In genomic region chr2:227655454-227655853, GRCh38 we compare ENCODE assay signal across 11 cellular contexts. TPM values are rescaled to one million over a fixed set of nuclear protein-coding genes. Genes with fewer than 3 reads are reported as not detected.
DNase-seq lines count a peak whose midpoint lies in the region; ATAC-seq and TF ChIP-seq lines count a peak whose summit lies in the region.
"Had no signal": no experiment of that assay in that cellular context is flagged by ENCODE, and none has a peak within 500 bp of the region (broad histone marks: within the 10 kb centered on the region; RNA-seq: fewer than 3 reads in every experiment).

No MANE protein-coding gene starts in this region.

- H2BK12ac ChIP-seq in neuronal stem cell (ENCODE audit: low read length), result no peak overlapping the region

- H3K79me1 ChIP-seq in neuronal stem cell (ENCODE audit: low read depth, low read length), result no peaks in the 10 kb centered on the region

- no peak overlapping the region for H3K23ac ChIP-seq in neuronal stem cell (ENCODE audit: low read depth, low read length, poor library complexity)

- no peak overlapping the region for H4K91ac ChIP-seq in neuronal stem cell (ENCODE audit: low read depth, low read length, poor library complexity)

- H3K27me3 ChIP-seq in gastroesophageal sphincter, result no peaks in the 10 kb centered on the region
- no peaks in the 10 kb centered on the region for H3K27me3 ChIP-seq in neuronal stem cell (ENCODE audit: control insufficient read depth in 3 of 3, insufficient read depth in 3 of 3, low read depth in 1 of 3, low read length in 3 of 3)

- H3K14ac ChIP-seq in neuronal stem cell (ENCODE audit: low read length), result no peak overlapping the region

- H3K9ac ChIP-seq in neuronal stem cell (ENCODE audit: low read depth, low read length, poor library complexity), result no peak overlapping the region

- TF ChIP-seq EP300 in gastroesophageal sphincter (IDR thresholded peaks at IDR 0.05), result no peak

- H3K27ac ChIP-seq in gastroesophageal sphincter, result peak overlapping the region in 1 of 4 donors; percentile 21
- no peak overlapping the region for H3K27ac ChIP-seq in neuronal stem cell (replicated peaks; ENCODE audit: low read length)

- peak; percentile 89 for ATAC-seq in gastroesophageal sphincter
- ATAC-seq in GM18511 (IDR thresholded peaks at IDR 0.05; ENCODE audit: unreplicated experiment), result no peak
- no peak for ATAC-seq in HG02852 (IDR thresholded peaks at IDR 0.05; ENCODE audit: unreplicated experiment)
- no peak for ATAC-seq in HG02973 (IDR thresholded peaks at IDR 0.05; ENCODE audit: unreplicated experiment)

- H3K4me1 ChIP-seq in gastroesophageal sphincter (no peaks in the 10 kb centered on the region), neuronal stem cell (ENCODE audit: control insufficient read depth in 2 of 2, insufficient read depth in 1 of 2, low read depth in 1 of 2, low read length in 2 of 2) (no peaks in the 10 kb centered on the region)

- 8 to 42% methylated on average over 1 of the region's 1 CpG for WGBS in gastroesophageal sphincter (ENCODE audit: low coverage in 1 of 2), 2 donors
- no CpG with 5 or more reads among the region's 1 CpG for WGBS in neuronal stem cell (ENCODE audit: extremely low coverage in 2 of 2, insufficient read length in 2 of 2, insufficient replicate concordance in 1 of 2), 2 donors

- no peak overlapping the region for H2AK5ac ChIP-seq in neuronal stem cell (ENCODE audit: low read depth, low read length)

- H3K4me2 ChIP-seq in neuronal stem cell (ENCODE audit: insufficient read depth, low read length, poor library complexity, severe bottlenecking), result no peak overlapping the region

- no peaks in the 10 kb centered on the region for H3K9me3 ChIP-seq in gastroesophageal sphincter
- H3K9me3 ChIP-seq in neuronal stem cell (replicated peaks in 1 of 2; ENCODE audit: control insufficient read depth in 2 of 2, insufficient read depth in 1 of 2, low read depth in 1 of 2, low read length in 2 of 2), result no peaks in the 10 kb centered on the region

- H2BK5ac ChIP-seq in neuronal stem cell (ENCODE audit: low read length), result no peak overlapping the region

- no peaks in the 10 kb centered on the region for H3K36me3 ChIP-seq in gastroesophageal sphincter
- H3K36me3 ChIP-seq in neuronal stem cell (replicated peaks in 1 of 2; ENCODE audit: control insufficient read depth in 2 of 2, insufficient read depth in 2 of 2, low read length in 2 of 2), result no peaks in the 10 kb centered on the region

- in situ Hi-C loops in SK-MEL-5 (cut with HindIII; ENCODE audit: low pct_unique_long_range_greater_than_20kb, low sequenced_read_pairs), result no loop called here

- H2BK120ac ChIP-seq in neuronal stem cell (ENCODE audit: low read depth, low read length), result no peak overlapping the region

- no peak overlapping the region for H3K18ac ChIP-seq in neuronal stem cell (ENCODE audit: low read length)

- H2BK15ac ChIP-seq in neuronal stem cell (ENCODE audit: low read length), result no peak overlapping the region

- no peak overlapping the region for H3K4me3 ChIP-seq in gastroesophageal sphincter
- H3K4me3 ChIP-seq in neuronal stem cell (ENCODE audit: low read length in 2 of 2), result no peak overlapping the region

- no peak for TF ChIP-seq POLR2A in gastroesophageal sphincter (IDR thresholded peaks at IDR 0.05)

- H3K4ac ChIP-seq in neuronal stem cell (ENCODE audit: low read length), result no peak overlapping the region

- no peak overlapping the region for H2AFZ ChIP-seq in neuronal stem cell (ENCODE audit: low read length)

- DNase-seq in stimulated activated CD4-positive, alpha-beta T cell treated with anti-CD3 and anti-CD28 coated beads, Interleukin-1b, Interleukin-23, amount 100 ng/mL, for 48 hours, result peak; percentile 6
- no peak for DNase-seq in stimulated activated CD4-positive, alpha-beta T cell treated with anti-CD3 and anti-CD28 coated beads, Interleukin-4, amount 100 ng/mL, for 4 hours
- peak; percentile 29 for DNase-seq in SK-MEL-5 (ENCODE audit: low read depth, low spot score)
- no peak for DNase-seq in neuronal stem cell (ENCODE audit: low spot score)
- DNase-seq: central memory CD4-positive, alpha-beta T cell; DMS79; NCI-H1417 had no signal

- no peak for TF ChIP-seq CTCF in gastroesophageal sphincter (IDR thresholded peaks at IDR 0.05)

- no peak overlapping the region for H4K8ac ChIP-seq in neuronal stem cell (ENCODE audit: low read depth, low read length)

RNA-seq across cellular contexts. Expression of gene SCYGR5, which starts 11.2 kb away (rescaled TPM):
- total RNA-seq in SK-MEL-5 (2014; rRNA removed; shearing (Covaris generic)), result not detected in 2 replicates
- polyA plus RNA-seq in SK-MEL-5 (2015; cell fraction: cytosol; rRNA removed), result not detected in 2 replicates
- not detected in 2 replicates for polyA plus RNA-seq in SK-MEL-5 (2015; cell fraction: nucleus; rRNA removed)
- total RNA-seq in gastroesophageal sphincter, result not detected
- not detected for polyA plus RNA-seq in neuronal stem cell (2013, experiment 1 of 2)
- polyA plus RNA-seq in neuronal stem cell (2013, experiment 2 of 2), result not detected

RNA-seq across cellular contexts. Expression of gene SCYGR4, which starts 38.2 kb away (rescaled TPM):
- total RNA-seq in SK-MEL-5 (2014; rRNA removed; shearing (Covaris generic)), result not detected in 2 replicates
- not detected in 2 replicates for polyA plus RNA-seq in SK-MEL-5 (2015; cell fraction: cytosol; rRNA removed)
- not detected in 2 replicates for polyA plus RNA-seq in SK-MEL-5 (2015; cell fraction: nucleus; rRNA removed)
- total RNA-seq in gastroesophageal sphincter, result under 1 TPM in 1 of 4 donors, not detected in 3; 0.62 TPM
- polyA plus RNA-seq in neuronal stem cell (2013, experiment 1 of 2), result not detected
- not detected for polyA plus RNA-seq in neuronal stem cell (2013, experiment 2 of 2)

RNA-seq across cellular contexts. Expression of gene SCYGR3, which starts 40.8 kb away (rescaled TPM):
- total RNA-seq in SK-MEL-5 (2014; rRNA removed; shearing (Covaris generic)), result not detected in 2 replicates
- polyA plus RNA-seq in SK-MEL-5 (2015; cell fraction: cytosol; rRNA removed), result not detected in 2 replicates
- not detected in 2 replicates for polyA plus RNA-seq in SK-MEL-5 (2015; cell fraction: nucleus; rRNA removed)
- total RNA-seq in gastroesophageal sphincter, result not detected
- not detected for polyA plus RNA-seq in neuronal stem cell (2013, experiment 1 of 2)
- not detected for polyA plus RNA-seq in neuronal stem cell (2013, experiment 2 of 2)

RNA-seq across cellular contexts. Expression of gene SCYGR2, which starts 56.8 kb away (rescaled TPM):
- total RNA-seq in SK-MEL-5 (2014; rRNA removed; shearing (Covaris generic)), result not detected in 2 replicates
- not detected in 2 replicates for polyA plus RNA-seq in SK-MEL-5 (2015; cell fraction: cytosol; rRNA removed)
- not detected in 2 replicates for polyA plus RNA-seq in SK-MEL-5 (2015; cell fraction: nucleus; rRNA removed)
- total RNA-seq in gastroesophageal sphincter, result not detected
- polyA plus RNA-seq in neuronal stem cell (2013, experiment 1 of 2), result not detected
- not detected for polyA plus RNA-seq in neuronal stem cell (2013, experiment 2 of 2)

Comparison
In these comparisons a context has a peak if more than half of its experiments do, and no peak if none do; other contexts are left out.
1. DNase-seq: peak in stimulated activated CD4-positive, alpha-beta T cell treated with anti-CD3 and anti-CD28 coated beads, Interleukin-1b, Interleukin-23, amount 100 ng/mL, for 48 hours (single experiment) and SK-MEL-5 (single experiment); none in stimulated activated CD4-positive, alpha-beta T cell treated with anti-CD3 and anti-CD28 coated beads, Interleukin-4, amount 100 ng/mL, for 4 hours (0 of 2) and neuronal stem cell (single experiment).